ENCODE assay signal across 24 cellular contexts in the genomic region with DNA sequence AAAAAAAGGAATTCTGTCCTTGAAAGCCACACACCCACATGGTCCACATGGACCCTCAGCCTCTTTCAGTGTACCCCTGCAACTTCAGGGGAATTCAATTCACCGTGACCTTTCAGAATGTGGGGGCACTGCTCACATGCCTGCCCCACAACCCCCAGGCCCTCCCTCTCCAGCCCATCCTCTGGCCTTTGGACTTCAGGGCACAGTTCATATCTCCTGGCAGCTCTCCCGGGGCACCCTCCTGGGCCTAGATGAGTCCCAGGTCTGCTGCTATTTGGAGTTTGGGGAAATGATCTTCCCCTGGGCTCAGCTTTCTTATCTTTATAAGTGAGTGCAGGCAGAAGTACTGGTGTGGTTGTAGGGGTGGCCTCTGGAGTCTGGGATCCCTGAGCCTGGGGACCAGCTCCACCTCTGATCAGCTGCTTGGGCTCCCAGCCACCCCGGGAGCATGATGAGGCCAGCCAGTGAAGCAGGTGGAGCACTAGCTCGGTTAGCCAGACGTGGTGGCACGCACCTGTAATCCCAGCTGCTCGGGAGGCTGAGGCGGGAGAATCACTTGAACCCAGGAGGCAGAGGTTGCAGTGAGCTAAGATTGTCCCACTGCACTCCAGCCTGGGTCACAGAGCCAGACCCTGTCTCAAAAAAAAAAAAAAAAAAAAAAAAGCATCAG. TPM values are rescaled to one million over a fixed set of nuclear protein-coding genes. Genes with fewer than 3 reads are reported as not detected.
"Had no signal": no experiment of that assay in that cellular context is flagged by ENCODE, and none has a peak within 500 bp of the region (broad histone marks: within the 10 kb centered on the region; RNA-seq: fewer than 3 reads in every experiment).

No MANE protein-coding gene starts in this region.

- H3K36me3 ChIP-seq: brain microvascular endothelial cell, cardiac muscle cell, MG63 had no signal

- H3K27me3 ChIP-seq: brain microvascular endothelial cell, cardiac muscle cell, MG63 had no signal

- DNase-seq: activated B cell treated with CpG ODN at 0.5 μM for 24 hours; activated CD4-positive, alpha-beta T cell treated with anti-CD3 and anti-CD28 coated beads for 1 hour; activated CD4-positive, alpha-beta T cell treated with anti-CD3 and anti-CD28 coated beads, Interleukin-2, amount 10 ng/mL, durations not matched to agents 24 days and 14 days; activated CD4-positive, alpha-beta T cell treated with anti-CD3 and anti-CD28 coated beads, Interleukin-2, amount 50 U/mL, for 48 hours; activated CD8-positive, alpha-beta memory T cell treated with anti-CD3 and anti-CD28 coated beads, Interleukin-2, amount 10 ng/mL, durations not matched to agents 7 days and 5 days; activated gamma-delta T cell treated with Interleukin-2 at 50 U/mL for 16 hours; activated naive CD4-positive, alpha-beta T cell treated with anti-CD3 and anti-CD28 coated beads, Interleukin-2, amount 10 ng/mL, durations not matched to agents 7 days and 5 days; activated naive CD8-positive, alpha-beta T cell treated with anti-CD3 and anti-CD28 coated beads for 36 hours; activated T-cell treated with anti-CD3 and anti-CD28 coated beads, Interleukin-2, amount 50 U/mL, for 4 hours; brain microvascular endothelial cell; MG63; MV-4-11; NCI-H1092 treated with DMSO at 0.1 percent for 48 hours; NCI-H1436; NCI-H1694 treated with DMSO at 0.1 percent for 48 hours; NCI-H2029 treated with DMSO at 0.1 percent for 48 hours; NCI-H345; NCI-H510A; NCI-H526 treated with DMSO at 0.1 percent for 48 hours; NK-92 treated with Interleukin-12 subunit alpha and Interleukin-12 subunit beta, amount 100 ng/mL, for 24 hours; SIG-M5; T-helper 17 cell; T-helper 9 cell had no signal

- H3K4me3 ChIP-seq: cardiac muscle cell, MG63 had no signal

- H3K9me3 ChIP-seq: MG63 had no signal

- ATAC-seq: activated CD8-positive, alpha-beta memory T cell treated with anti-CD3 and anti-CD28 coated beads, Interleukin-2, amount 10 ng/mL, durations not matched to agents 7 days and 5 days; activated T-cell treated with anti-CD3 and anti-CD28 coated beads, Interleukin-2, amount 50 U/mL, for 4 hours; T-helper 17 cell had no signal

- H3K27ac ChIP-seq: brain microvascular endothelial cell, cardiac muscle cell had no signal

RNA-seq across cellular contexts. Expression of a gene that starts 15.8 kb away (rescaled TPM):
- total RNA-seq: activated B cell treated with CpG ODN at 0.5 μM for 24 hours; activated CD4-positive, alpha-beta T cell treated with anti-CD3 and anti-CD28 coated beads, Interleukin-2, amount 10 ng/mL, durations not matched to agents 24 days and 14 days; activated CD8-positive, alpha-beta memory T cell treated with anti-CD3 and anti-CD28 coated beads, Interleukin-2, amount 10 ng/mL, durations not matched to agents 7 days and 5 days; activated naive CD8-positive, alpha-beta T cell treated with anti-CD3 and anti-CD28 coated beads for 36 hours; activated T-cell treated with anti-CD3 and anti-CD28 coated beads, Interleukin-2, amount 50 U/mL, for 4 hours had no signal
